8 cellular contexts compared by ENCODE assay signal in the genomic region with DNA sequence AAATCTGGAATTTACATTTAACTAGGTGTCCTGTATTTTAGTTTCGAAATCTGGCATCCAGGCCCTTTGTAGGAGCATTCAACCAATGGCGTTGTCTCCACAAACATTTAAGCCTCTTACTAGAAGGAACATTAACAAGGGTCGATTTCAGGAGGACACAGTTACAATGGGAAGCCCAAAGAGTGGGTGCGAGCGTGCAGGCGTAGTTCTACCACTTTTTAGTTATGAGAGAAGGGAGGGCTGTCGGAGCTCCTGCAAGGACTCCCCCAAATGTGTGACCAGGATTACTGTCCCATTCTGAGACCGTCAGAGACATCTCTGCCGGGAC.
DNase-seq lines count a peak whose midpoint lies in the region; ATAC-seq and TF ChIP-seq lines count a peak whose summit lies in the region.

No MANE protein-coding gene starts in this region.

- TF ChIP-seq CTCF in DND-41 (IDR thresholded peaks at IDR 0.05; ENCODE audit: borderline replicate concordance, extremely low read depth, low read length, poor library complexity, severe bottlenecking) = no peak

- peaks cover 10% of the 10 kb centered on the region for H3K36me3 Mint-ChIP-seq in activated naive CD8-positive, alpha-beta T cell

- peak overlapping the region; percentile 89 for H3K4me2 ChIP-seq in DND-41 (ENCODE audit: insufficient read depth, low read length)

- H3K27me3 Mint-ChIP-seq in activated naive CD8-positive, alpha-beta T cell = no peaks in the 10 kb centered on the region

- DNase-seq in DND-41 = no peak
- DNase-seq in MV-4-11 (lab: John Stamatoyannopoulos, UW) = no peak
- no peak for DNase-seq in NCI-H128 (lab: John Stamatoyannopoulos, UW; ENCODE audit: unreplicated experiment)

- peak overlapping the region; percentile 91 for H2AFZ ChIP-seq in DND-41 (ENCODE audit: low read depth, low read length)

- no peaks in the 10 kb centered on the region for H3K9me3 Mint-ChIP-seq in activated naive CD8-positive, alpha-beta T cell (ENCODE audit: low read depth)

- H3K27ac Mint-ChIP-seq in activated naive CD8-positive, alpha-beta T cell = peak overlapping the region; percentile 54

- peak overlapping the region; percentile 95 for H3K4me3 Mint-ChIP-seq in activated naive CD8-positive, alpha-beta T cell

- H3K4me1 ChIP-seq in DND-41 (ENCODE audit: insufficient read depth, low read length) (peaks cover 13% of the 10 kb centered on the region), iPS-18a (ENCODE audit: control insufficient read depth, low read depth, low read length) (peaks cover 19% of the 10 kb centered on the region), stomach smooth muscle (ENCODE audit: control insufficient read depth, insufficient read depth, low read length) (peaks cover 14% of the 10 kb centered on the region)

- ATAC-seq in DND-41 (ENCODE audit: insufficient read depth, low read depth) (no peak), HG02798 (IDR thresholded peaks at IDR 0.05; ENCODE audit: poor library complexity, unreplicated experiment) (peak; percentile 25), GM21423 (IDR thresholded peaks at IDR 0.05; ENCODE audit: unreplicated experiment) (no peak)

- peaks cover 32% of the 10 kb centered on the region for H3K4me1 Mint-ChIP-seq in activated naive CD8-positive, alpha-beta T cell (ENCODE audit: low read depth)

- H3K4me3 ChIP-seq in DND-41 (ENCODE audit: low read depth in 1 of 2, low read length in 2 of 2) (peak overlapping the region; percentile 17 to 67; a peak in 3 of 4 replicates), iPS-18a (ENCODE audit: low read length) (peak overlapping the region; percentile 91), stomach smooth muscle (ENCODE audit: low read length in 2 of 2) (peak overlapping the region; percentile 78 to 94)

- no peaks in the 10 kb centered on the region for H3K9me3 ChIP-seq in DND-41 (ENCODE audit: insufficient read depth, low read length, severe bottlenecking)
- H3K9me3 ChIP-seq in iPS-18a (ENCODE audit: control insufficient read depth, low read depth, low read length) = no peaks in the 10 kb centered on the region
- H3K9me3 ChIP-seq in stomach smooth muscle (ENCODE audit: control insufficient read depth in 2 of 2, low read length in 2 of 2) = no peaks in the 10 kb centered on the region

- H3K36me3 ChIP-seq in DND-41 (ENCODE audit: insufficient read depth, low read length) (no peaks in the 10 kb centered on the region), iPS-18a (ENCODE audit: control insufficient read depth, low read depth, low read length) (peaks cover 18% of the 10 kb centered on the region), stomach smooth muscle (ENCODE audit: control insufficient read depth in 2 of 2, insufficient read depth in 2 of 2, low read length in 2 of 2) (peaks cover 12 to 13% of the 10 kb centered on the region in 2 donors)

- no peaks in the 10 kb centered on the region for H4K20me1 ChIP-seq in DND-41 (ENCODE audit: insufficient read depth, low read length)

- no peak overlapping the region for H3K27ac ChIP-seq in DND-41 (ENCODE audit: low read length)
- no peak overlapping the region for H3K27ac ChIP-seq in iPS-18a (ENCODE audit: low read length)
- H3K27ac ChIP-seq in stomach smooth muscle (ENCODE audit: low read length) = peak overlapping the region; percentile 76

- peak overlapping the region; percentile 49; the same call in 1 of the 2 replicates for H3K9ac ChIP-seq in DND-41 (ENCODE audit: low read depth, low read length)
- peak overlapping the region; percentile 43 for H3K9ac ChIP-seq in iPS-18a (ENCODE audit: low read length)
- peak overlapping the region; percentile 65 to 86 for H3K9ac ChIP-seq in stomach smooth muscle (ENCODE audit: low read length in 2 of 2)

- no peaks in the 10 kb centered on the region for H3K79me2 ChIP-seq in DND-41 (ENCODE audit: insufficient read depth, low read length)

- H3K27me3 ChIP-seq in DND-41 (ENCODE audit: insufficient read depth, low read length, poor library complexity) = peaks cover 87% of the 10 kb centered on the region
- H3K27me3 ChIP-seq in iPS-18a (ENCODE audit: control insufficient read depth, insufficient read depth, low read length) = no peaks in the 10 kb centered on the region
- no peaks in the 10 kb centered on the region for H3K27me3 ChIP-seq in stomach smooth muscle (ENCODE audit: control insufficient read depth in 1 of 2, insufficient read depth in 2 of 2, low read length in 2 of 2)
